Comparison of ENCODE assay signal across 10 cellular contexts in the genomic region with DNA sequence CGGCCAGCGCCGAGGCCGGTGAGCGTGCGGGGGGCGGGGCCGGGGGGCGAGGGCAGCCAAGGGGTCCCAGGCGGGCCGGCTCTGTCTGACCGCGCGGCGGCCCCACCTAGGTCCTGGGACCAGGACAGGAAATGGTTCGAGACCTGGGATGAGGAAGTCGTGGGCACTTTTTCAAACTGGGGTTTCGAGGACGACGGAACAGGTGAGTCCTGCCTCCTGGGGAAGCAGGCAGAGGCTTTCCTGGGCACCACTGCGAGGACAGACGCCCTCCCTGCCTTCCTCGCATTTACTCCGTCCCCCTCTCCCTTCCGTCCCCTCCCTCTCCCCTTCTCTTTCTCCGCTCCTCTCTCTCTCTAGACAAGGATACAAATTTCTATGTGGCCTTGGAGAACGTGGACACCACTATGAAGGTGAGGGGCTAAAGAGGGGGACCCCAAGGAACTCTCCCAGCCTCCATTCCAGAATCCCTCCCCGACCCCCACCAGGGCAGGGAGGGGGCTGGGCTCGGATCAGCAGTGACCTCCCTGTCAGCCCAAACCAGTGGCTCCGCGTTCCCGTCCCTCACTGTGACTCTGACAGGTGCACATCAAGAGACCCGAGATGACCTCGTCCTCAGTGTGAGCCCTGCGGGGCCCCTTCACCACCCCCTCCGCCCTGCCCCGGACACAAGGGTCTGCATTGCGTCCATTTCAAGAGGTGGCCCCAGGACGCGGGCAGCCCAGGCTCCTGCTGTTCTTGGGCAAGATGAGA. TPM values are rescaled to one million over a fixed set of nuclear protein-coding genes. Genes with fewer than 3 reads are reported as not detected.
DNase-seq lines count a peak whose midpoint lies in the region; ATAC-seq, FAIRE-seq and TF ChIP-seq lines count a peak whose summit lies in the region.
"Had no signal": no experiment of that assay in that cellular context is flagged by ENCODE, and none has a peak within 500 bp of the region (broad histone marks: within the 10 kb centered on the region; RNA-seq: fewer than 3 reads in every experiment).

No MANE protein-coding gene starts in this region.

- H3K27me3 ChIP-seq in thoracic aorta (replicated peaks; ENCODE audit: insufficient read depth): peaks cover 22% of the 10 kb centered on the region

- H3K9me3 ChIP-seq in kidney (ENCODE audit: control insufficient read depth in 1 of 2, low read length in 2 of 2) (no peaks in the 10 kb centered on the region), thoracic aorta (no peaks in the 10 kb centered on the region)
- H3K9me3 ChIP-seq: left lung had no signal

- no peak overlapping the region for H3K4me3 Mint-ChIP-seq in activated CD8-positive, alpha-beta memory T cell treated with anti-CD3 and anti-CD28 coated beads, Interleukin-2, amount 10 ng/mL, durations not matched to agents 7 days and 5 days
- H3K4me3 Mint-ChIP-seq in activated T-helper 1 cell treated with anti-CD3 and anti-CD28 coated beads, Interleukin-12 subunit alpha, Interleukin-12 subunit beta, Interleukin-2, Interleukin-4 antibody, amounts not matched to agents 30 ng/mL and 10 ng/mL and 1 ng/mL, durations not matched to agents 14 hours and 24 hours and 36 hours: peak overlapping the region; percentile 13

- no peak overlapping the region for H3K9ac ChIP-seq in kidney (ENCODE audit: low read length in 2 of 2)

- CTCF ChIA-PET in activated CD8-positive, alpha-beta memory T cell treated with anti-CD3 and anti-CD28 coated beads, Interleukin-2, amount 10 ng/mL, durations not matched to agents 7 days and 5 days (lab: Charles Lee): interaction anchor here (1.0 to 1.8 kb wide), 4 partner anchors 80 to 165 kb away, joined by 3 to 6 read pairs (median 3); no protein-coding TSS in a partner anchor

- no peaks in the 10 kb centered on the region for H3K9me3 Mint-ChIP-seq in activated CD8-positive, alpha-beta memory T cell treated with anti-CD3 and anti-CD28 coated beads, Interleukin-2, amount 10 ng/mL, durations not matched to agents 7 days and 5 days (ENCODE audit: low read depth)
- H3K9me3 Mint-ChIP-seq in activated T-helper 1 cell treated with anti-CD3 and anti-CD28 coated beads, Interleukin-12 subunit alpha, Interleukin-12 subunit beta, Interleukin-2, Interleukin-4 antibody, amounts not matched to agents 30 ng/mL and 10 ng/mL and 1 ng/mL, durations not matched to agents 14 hours and 24 hours and 36 hours: no peaks in the 10 kb centered on the region

- no peak for TF ChIP-seq CTCF in kidney (IDR thresholded peaks at IDR 0.05; ENCODE audit: borderline replicate concordance, extremely low read depth, insufficient read depth)
- no peak for TF ChIP-seq CTCF in thoracic aorta (IDR thresholded peaks at IDR 0.05)

- DNase-seq in activated CD8-positive, alpha-beta memory T cell treated with anti-CD3 and anti-CD28 coated beads, Interleukin-2, amount 50 U/mL, for 48 hours: peak; percentile 60
- DNase-seq in activated CD8-positive, alpha-beta memory T cell treated with anti-CD3 and anti-CD28 coated beads, Interleukin-2, amount 10 ng/mL, durations not matched to agents 7 days and 5 days: no peak
- DNase-seq in activated T-helper 1 cell treated with anti-CD3 and anti-CD28 coated beads, Interleukin-12 subunit alpha, Interleukin-12 subunit beta, Interleukin-2, Interleukin-4 antibody, amounts not matched to agents 30 ng/mL and 10 ng/mL and 1 ng/mL, durations not matched to agents 14 hours and 24 hours and 36 hours (ENCODE audit: low spot score): no peak
- DNase-seq in kidney (peak; percentile 84), thoracic aorta (ENCODE audit: low spot score) (no peak), G401 (ENCODE audit: low spot score) (no peak)

- no peak for ATAC-seq in activated CD8-positive, alpha-beta memory T cell treated with anti-CD3 and anti-CD28 coated beads, Interleukin-2, amount 10 ng/mL, durations not matched to agents 7 days and 5 days
- ATAC-seq in thoracic aorta (ENCODE audit: insufficient number of reproducible peaks, low FRiP score, low read depth): no peak
- no peak for ATAC-seq in HG03457 (IDR thresholded peaks at IDR 0.05; ENCODE audit: unreplicated experiment)
- no peak for ATAC-seq in GM18858 (IDR thresholded peaks at IDR 0.05; ENCODE audit: unreplicated experiment)

- H3K4me3 ChIP-seq in kidney (ENCODE audit: low read length in 2 of 2) (no peak overlapping the region), thoracic aorta (peak overlapping the region; percentile 61)

- H3K4me1 ChIP-seq in kidney (ENCODE audit: control insufficient read depth in 1 of 2, insufficient read depth in 1 of 2, low read depth in 1 of 2, low read length in 2 of 2): peaks cover 0 to 6% of the 10 kb centered on the region in 2 donors
- H3K4me1 ChIP-seq in thoracic aorta (ENCODE audit: control insufficient read depth in 1 of 2, low read depth in 2 of 2): peaks cover 13 to 15% of the 10 kb centered on the region in 2 donors

- in situ Hi-C loops in G401 (cut with HindIII; ENCODE audit: low sequenced_read_pairs): no loop called here

- H3K36me3 ChIP-seq in kidney (ENCODE audit: control insufficient read depth in 1 of 2, insufficient read depth in 2 of 2, low read length in 2 of 2): no peaks in the 10 kb centered on the region
- H3K36me3 ChIP-seq in thoracic aorta: no peaks in the 10 kb centered on the region
- H3K36me3 ChIP-seq: left lung had no signal

- FAIRE-seq in kidney (lab: Jason Lieb, UNC): no peak

- intact Hi-C loops in activated T-helper 1 cell treated with anti-CD3 and anti-CD28 coated beads, Interleukin-12 subunit alpha, Interleukin-12 subunit beta, Interleukin-2, Interleukin-4 antibody, amounts not matched to agents 30 ng/mL and 10 ng/mL and 1 ng/mL, durations not matched to agents 14 hours and 24 hours and 36 hours (cut with micrococcal nuclease): loop anchor here (1.0 to 10.0 kb wide), 6 partner anchors 50 to 208 kb away; partner anchors contain the start of gene ACHE
- intact Hi-C loops in kidney (cut with DNase I): no loop called here

- H3K4me1 Mint-ChIP-seq in activated CD8-positive, alpha-beta memory T cell treated with anti-CD3 and anti-CD28 coated beads, Interleukin-2, amount 10 ng/mL, durations not matched to agents 7 days and 5 days: peaks cover 9% of the 10 kb centered on the region
- H3K4me1 Mint-ChIP-seq in activated T-helper 1 cell treated with anti-CD3 and anti-CD28 coated beads, Interleukin-12 subunit alpha, Interleukin-12 subunit beta, Interleukin-2, Interleukin-4 antibody, amounts not matched to agents 30 ng/mL and 10 ng/mL and 1 ng/mL, durations not matched to agents 14 hours and 24 hours and 36 hours (ENCODE audit: low read depth): peaks cover 8% of the 10 kb centered on the region

- H3K27me3 Mint-ChIP-seq in activated CD8-positive, alpha-beta memory T cell treated with anti-CD3 and anti-CD28 coated beads, Interleukin-2, amount 10 ng/mL, durations not matched to agents 7 days and 5 days: peaks cover 26% of the 10 kb centered on the region
- peaks cover 54% of the 10 kb centered on the region for H3K27me3 Mint-ChIP-seq in activated T-helper 1 cell treated with anti-CD3 and anti-CD28 coated beads, Interleukin-12 subunit alpha, Interleukin-12 subunit beta, Interleukin-2, Interleukin-4 antibody, amounts not matched to agents 30 ng/mL and 10 ng/mL and 1 ng/mL, durations not matched to agents 14 hours and 24 hours and 36 hours (ENCODE audit: insufficient read depth)

- no peak overlapping the region for H3K27ac ChIP-seq in kidney (ENCODE audit: low read depth in 2 of 2, low read length in 2 of 2)
- no peak overlapping the region for H3K27ac ChIP-seq in thoracic aorta
- H3K27ac ChIP-seq: left lung had no signal

- no peak overlapping the region for H3K27ac Mint-ChIP-seq in activated CD8-positive, alpha-beta memory T cell treated with anti-CD3 and anti-CD28 coated beads, Interleukin-2, amount 10 ng/mL, durations not matched to agents 7 days and 5 days
- H3K27ac Mint-ChIP-seq in activated T-helper 1 cell treated with anti-CD3 and anti-CD28 coated beads, Interleukin-12 subunit alpha, Interleukin-12 subunit beta, Interleukin-2, Interleukin-4 antibody, amounts not matched to agents 30 ng/mL and 10 ng/mL and 1 ng/mL, durations not matched to agents 14 hours and 24 hours and 36 hours: no peak overlapping the region

- no peaks in the 10 kb centered on the region for H3K36me3 Mint-ChIP-seq in activated CD8-positive, alpha-beta memory T cell treated with anti-CD3 and anti-CD28 coated beads, Interleukin-2, amount 10 ng/mL, durations not matched to agents 7 days and 5 days
- no peaks in the 10 kb centered on the region for H3K36me3 Mint-ChIP-seq in activated T-helper 1 cell treated with anti-CD3 and anti-CD28 coated beads, Interleukin-12 subunit alpha, Interleukin-12 subunit beta, Interleukin-2, Interleukin-4 antibody, amounts not matched to agents 30 ng/mL and 10 ng/mL and 1 ng/mL, durations not matched to agents 14 hours and 24 hours and 36 hours (ENCODE audit: low read depth)

RNA-seq across cellular contexts. Expression of gene MUC12, which starts 2.6 kb away (rescaled TPM):
- total RNA-seq in activated CD8-positive, alpha-beta memory T cell treated with anti-CD3 and anti-CD28 coated beads, Interleukin-2, amount 10 ng/mL, durations not matched to agents 7 days and 5 days: under 1 TPM; 0.64 to 0.68 TPM
- 0.44 and 0.81 TPM in 2 replicates for total RNA-seq in activated T-helper 1 cell treated with anti-CD3 and anti-CD28 coated beads, Interleukin-12 subunit alpha, Interleukin-12 subunit beta, Interleukin-2, Interleukin-4 antibody, amounts not matched to agents 30 ng/mL and 10 ng/mL and 1 ng/mL, durations not matched to agents 14 hours and 24 hours and 36 hours
- total RNA-seq in kidney (3.8 TPM), thoracic aorta (not detected)
- not detected for polyA plus RNA-seq in kidney (ENCODE audit: insufficient read depth, low read depth, low replicate concordance)
- not detected in 2 replicates for total RNA-seq in G401 (2014; rRNA removed; shearing (Covaris generic))
- total RNA-seq: SK-MEL-5 had no signal

RNA-seq across cellular contexts. Expression of gene MUC3A, which starts 17.4 kb away (rescaled TPM):
- not detected for total RNA-seq in activated CD8-positive, alpha-beta memory T cell treated with anti-CD3 and anti-CD28 coated beads, Interleukin-2, amount 10 ng/mL, durations not matched to agents 7 days and 5 days
- not detected in 2 replicates for total RNA-seq in activated T-helper 1 cell treated with anti-CD3 and anti-CD28 coated beads, Interleukin-12 subunit alpha, Interleukin-12 subunit beta, Interleukin-2, Interleukin-4 antibody, amounts not matched to agents 30 ng/mL and 10 ng/mL and 1 ng/mL, durations not matched to agents 14 hours and 24 hours and 36 hours
- total RNA-seq in kidney (39.1 TPM), thoracic aorta (under 1 TPM in 1 of 2 donors, not detected in 1; 0.49 TPM)
- 0.65 TPM for polyA plus RNA-seq in kidney (ENCODE audit: insufficient read depth, low read depth, low replicate concordance)
- 0.37 TPM in 1 of 2 replicates, not detected in the other for total RNA-seq in G401 (2014; rRNA removed; shearing (Covaris generic))
- total RNA-seq: SK-MEL-5 had no signal

RNA-seq across cellular contexts. Expression of gene MUC17, which starts 53.2 kb away (rescaled TPM):
- total RNA-seq in activated CD8-positive, alpha-beta memory T cell treated with anti-CD3 and anti-CD28 coated beads, Interleukin-2, amount 10 ng/mL, durations not matched to agents 7 days and 5 days: not detected
- total RNA-seq in activated T-helper 1 cell treated with anti-CD3 and anti-CD28 coated beads, Interleukin-12 subunit alpha, Interleukin-12 subunit beta, Interleukin-2, Interleukin-4 antibody, amounts not matched to agents 30 ng/mL and 10 ng/mL and 1 ng/mL, durations not matched to agents 14 hours and 24 hours and 36 hours: 0.02 TPM in 1 of 2 replicates, not detected in the other
- total RNA-seq in kidney (not detected), thoracic aorta (not detected)
- not detected for polyA plus RNA-seq in kidney (ENCODE audit: insufficient read depth, low read depth, low replicate concordance)
- total RNA-seq in G401 (2014; rRNA removed; shearing (Covaris generic)): 0.06 TPM in 1 of 2 replicates, not detected in the other
- total RNA-seq: SK-MEL-5 had no signal

Comparison
In these comparisons a context has a peak if more than half of its experiments do, and no peak if none do; other contexts are left out.
1. DNase-seq: peak in activated CD8-positive, alpha-beta memory T cell treated with anti-CD3 and anti-CD28 coated beads, Interleukin-2, amount 50 U/mL, for 48 hours (single experiment) and kidney (single experiment); none in activated CD8-positive, alpha-beta memory T cell treated with anti-CD3 and anti-CD28 coated beads, Interleukin-2, amount 10 ng/mL, durations not matched to agents 7 days and 5 days (single experiment), activated T-helper 1 cell treated with anti-CD3 and anti-CD28 coated beads, Interleukin-12 subunit alpha, Interleukin-12 subunit beta, Interleukin-2, Interleukin-4 antibody, amounts not matched to agents 30 ng/mL and 10 ng/mL and 1 ng/mL, durations not matched to agents 14 hours and 24 hours and 36 hours (single experiment), thoracic aorta (single experiment) and G401 (single experiment).
2. RNA of gene MUC3A, which starts 17.4 kb away (total RNA-seq): 39.1 TPM in kidney (single experiment); 0.49 TPM in thoracic aorta, not detected in activated T-helper 1 cell treated with anti-CD3 and anti-CD28 coated beads, Interleukin-12 subunit alpha, Interleukin-12 subunit beta, Interleukin-2, Interleukin-4 antibody, amounts not matched to agents 30 ng/mL and 10 ng/mL and 1 ng/mL, durations not matched to agents 14 hours and 24 hours and 36 hours, not detected in activated CD8-positive, alpha-beta memory T cell treated with anti-CD3 and anti-CD28 coated beads, Interleukin-2, amount 10 ng/mL, durations not matched to agents 7 days and 5 days and 0.37 TPM in G401; every median in the first group is over 10 times any median in the second.